ENCODE assay signal across 20 cellular contexts in genomic region chr10:131085586-131085860, GRCh38.
DNase-seq lines count a peak whose midpoint lies in the region; ATAC-seq and TF ChIP-seq lines count a peak whose summit lies in the region.
"Had no signal": no experiment of that assay in that cellular context is flagged by ENCODE, and none has a peak within 500 bp of the region (broad histone marks: within the 10 kb centered on the region; RNA-seq: fewer than 3 reads in every experiment).

No MANE protein-coding gene starts in this region.

- H3K27me3 ChIP-seq in DND-41 (ENCODE audit: insufficient read depth, low read length, poor library complexity) (no peaks in the 10 kb centered on the region), sigmoid colon (no peaks in the 10 kb centered on the region)
- H3K27me3 ChIP-seq in naive thymus-derived CD4-positive, alpha-beta T cell (ENCODE audit: control insufficient read depth in 2 of 2, insufficient read depth in 2 of 2, low read length in 2 of 2) = no peaks in the 10 kb centered on the region
- H3K27me3 ChIP-seq: BLaER1 treated with 17β-estradiol and CSF1 and Interleukin-3, amounts not matched to agents 10 nM and 100 nM had no signal

- no peaks in the 10 kb centered on the region for H4K20me1 ChIP-seq in DND-41 (ENCODE audit: insufficient read depth, low read length)
- H4K20me1 ChIP-seq: BLaER1 treated with 17β-estradiol and CSF1 and Interleukin-3, amounts not matched to agents 10 nM and 100 nM had no signal

- peak overlapping the region in 6 of 9 donors; percentile 54 to 89 (median 72) for H3K27ac Mint-ChIP-seq in naive thymus-derived CD4-positive, alpha-beta T cell
- H3K27ac Mint-ChIP-seq: CD8-positive, alpha-beta T cell had no signal

- WGBS in sigmoid colon, 2 donors = 69 to 81% methylated on average over 5 of the region's 5 CpGs

- no peak for TF ChIP-seq CTCF in DND-41 (IDR thresholded peaks at IDR 0.05; ENCODE audit: borderline replicate concordance, extremely low read depth, low read length, poor library complexity, severe bottlenecking)
- no peak for TF ChIP-seq CTCF in sigmoid colon (IDR thresholded peaks at IDR 0.05)

- H3K4me1 Mint-ChIP-seq in naive thymus-derived CD4-positive, alpha-beta T cell = peaks cover 13 to 66% (median 59%) of the 10 kb centered on the region in 7 donors

- H3K36me3 ChIP-seq in DND-41 (ENCODE audit: insufficient read depth, low read length) (no peaks in the 10 kb centered on the region), KOPT-K1 (ENCODE audit: insufficient read depth, low read length) (0 out of 2 replicates have a peak, but pooled peaks cover 4% of the 10 kb centered on the region), sigmoid colon (no peaks in the 10 kb centered on the region)
- no peaks in the 10 kb centered on the region for H3K36me3 ChIP-seq in naive thymus-derived CD4-positive, alpha-beta T cell (ENCODE audit: control insufficient read depth in 2 of 3, insufficient read depth in 3 of 3, low read length in 3 of 3)
- H3K36me3 ChIP-seq: BLaER1 treated with 17β-estradiol and CSF1 and Interleukin-3, amounts not matched to agents 10 nM and 100 nM; HAP-1 had no signal

- H3K27ac ChIP-seq in DND-41 (ENCODE audit: low read length) = peak overlapping the region; percentile 84
- peak overlapping the region; percentile 98 for H3K27ac ChIP-seq in KOPT-K1 (ENCODE audit: low read depth, low read length, poor library complexity, severe bottlenecking)
- no peak overlapping the region for H3K27ac ChIP-seq in naive thymus-derived CD4-positive, alpha-beta T cell (ENCODE audit: low read depth, low read length)
- no peak overlapping the region for H3K27ac ChIP-seq in sigmoid colon
- H3K27ac ChIP-seq: BLaER1 treated with 17β-estradiol and CSF1 and Interleukin-3, amounts not matched to agents 10 nM and 100 nM; HL-60 had no signal

- no peaks in the 10 kb centered on the region for H3K36me3 Mint-ChIP-seq in naive thymus-derived CD4-positive, alpha-beta T cell
- H3K36me3 Mint-ChIP-seq: CD8-positive, alpha-beta T cell had no signal

- H3K4me2 ChIP-seq in DND-41 (ENCODE audit: insufficient read depth, low read length) = peak overlapping the region; percentile 47

- TF ChIP-seq POLR2A in sigmoid colon (IDR thresholded peaks at IDR 0.05) = no peak

- H3K9me3 Mint-ChIP-seq in naive thymus-derived CD4-positive, alpha-beta T cell = peaks cover 0 to 3% (median 0%) of the 10 kb centered on the region in 11 donors
- H3K9me3 Mint-ChIP-seq: CD8-positive, alpha-beta T cell had no signal

- H3K4me3 ChIP-seq in DND-41 (ENCODE audit: low read depth in 1 of 2, low read length in 2 of 2) (peak overlapping the region in 1 of 2 experiments; percentile 21; a peak in 1 of 4 replicates), sigmoid colon (no peak overlapping the region)
- H3K4me3 ChIP-seq in naive thymus-derived CD4-positive, alpha-beta T cell (ENCODE audit: low read length) = no peak overlapping the region
- H3K4me3 ChIP-seq: BLaER1 treated with 17β-estradiol and CSF1 and Interleukin-3, amounts not matched to agents 10 nM and 100 nM; HAP-1 had no signal

- H3K27me3 Mint-ChIP-seq in naive thymus-derived CD4-positive, alpha-beta T cell = peaks cover 0 to 2% (median 0%) of the 10 kb centered on the region in 5 donors

- peak overlapping the region; percentile 66 for H2AFZ ChIP-seq in DND-41 (ENCODE audit: low read depth, low read length)

- intact Hi-C loops in naive thymus-derived CD4-positive, alpha-beta T cell (cut with micrococcal nuclease) = no loop called here
- intact Hi-C loops in sigmoid colon (cut with DNase I) = no loop called here

- TF ChIP-seq EP300 in sigmoid colon (IDR thresholded peaks at IDR 0.05) = no peak

- H3K4me3 Mint-ChIP-seq in naive thymus-derived CD4-positive, alpha-beta T cell = peak overlapping the region in 5 of 10 donors; percentile 25 to 80 (median 54)
- H3K4me3 Mint-ChIP-seq: CD8-positive, alpha-beta T cell had no signal

- H3K79me2 ChIP-seq in DND-41 (ENCODE audit: insufficient read depth, low read length) = no peaks in the 10 kb centered on the region

- H3K4me1 ChIP-seq in DND-41 (ENCODE audit: insufficient read depth, low read length) (peaks cover 68% of the 10 kb centered on the region), sigmoid colon (no peaks in the 10 kb centered on the region)
- H3K4me1 ChIP-seq in naive thymus-derived CD4-positive, alpha-beta T cell (ENCODE audit: control insufficient read depth in 2 of 2, insufficient read depth in 2 of 2, low read length in 2 of 2) = peaks cover 0 to 35% of the 10 kb centered on the region in 2 donors
- H3K4me1 ChIP-seq: HAP-1 had no signal

- POLR2A ChIA-PET in naive thymus-derived CD4-positive, alpha-beta T cell (lab: Charles Lee) = no interaction called here

- DNase-seq in DND-41 (no peak), sigmoid colon (peak; percentile 30), inferior parietal cortex (ENCODE audit: extremely low spot score) (no peak)
- DNase-seq in naive thymus-derived CD4-positive, alpha-beta T cell = no peak
- no peak for DNase-seq in activated CD8-positive, alpha-beta memory T cell treated with anti-CD3 and anti-CD28 coated beads, Interleukin-2, amount 50 U/mL, for 4 hours
- DNase-seq: CD8-positive, alpha-beta T cell; EL; KG1; NCI-H1092 treated with DMSO at 0.1 percent for 48 hours; NCI-H1436 treated with DMSO at 0.1 percent for 48 hours; NCI-H1930; NCI-H748 treated with DMSO at 0.1 percent for 48 hours; NK-92 treated with Interleukin-12 subunit alpha and Interleukin-12 subunit beta, amount 100 ng/mL, for 24 hours had no signal

- H3K9ac ChIP-seq in DND-41 (ENCODE audit: low read depth, low read length) = peak overlapping the region; percentile 37
- H3K9ac ChIP-seq: BLaER1 treated with 17β-estradiol and CSF1 and Interleukin-3, amounts not matched to agents 10 nM and 100 nM had no signal

- H3K9me3 ChIP-seq in DND-41 (ENCODE audit: insufficient read depth, low read length, severe bottlenecking) (no peaks in the 10 kb centered on the region), KOPT-K1 (ENCODE audit: insufficient read depth, low read length, poor library complexity, severe bottlenecking) (no peaks in the 10 kb centered on the region), sigmoid colon (no peaks in the 10 kb centered on the region)
- H3K9me3 ChIP-seq in naive thymus-derived CD4-positive, alpha-beta T cell (ENCODE audit: control insufficient read depth in 2 of 3, low read length in 3 of 3) = peaks cover 0 to 4% (median 0%) of the 10 kb centered on the region in 3 experiments
- H3K9me3 ChIP-seq: BLaER1 treated with 17β-estradiol and CSF1 and Interleukin-3, amounts not matched to agents 10 nM and 100 nM; HAP-1 had no signal

- CTCF ChIA-PET in naive thymus-derived CD4-positive, alpha-beta T cell (lab: Charles Lee) = no interaction called here

- ATAC-seq in DND-41 (ENCODE audit: insufficient read depth, low read depth) (peak; percentile 9; the same call in 2 of the 3 replicates), GM18909 (IDR thresholded peaks at IDR 0.05; ENCODE audit: poor library complexity, unreplicated experiment) (no peak)
- ATAC-seq in naive thymus-derived CD4-positive, alpha-beta T cell = no peak
- ATAC-seq: CD8-positive, alpha-beta T cell; Panc1; SK-N-SH treated with all-trans-retinoic acid at 6 μM for 48 hours had no signal

Comparison
In these comparisons a context has a peak if more than half of its experiments do, and no peak if none do; other contexts are left out.
1. H3K27ac ChIP-seq: peak in DND-41 (single experiment) and KOPT-K1 (single experiment); none in naive thymus-derived CD4-positive, alpha-beta T cell (single experiment) and sigmoid colon (0 of 4).